ENCODE assay signal across 10 cellular contexts in genomic region chr7:89003619-89003956, GRCh38.
DNase-seq lines count a peak whose midpoint lies in the region; ATAC-seq, FAIRE-seq and TF ChIP-seq lines count a peak whose summit lies in the region.
"Had no signal": no experiment of that assay in that cellular context is flagged by ENCODE, and none has a peak within 500 bp of the region (broad histone marks: within the 10 kb centered on the region; RNA-seq: fewer than 3 reads in every experiment).

No MANE protein-coding gene starts in this region.

- H3K36me3 Mint-ChIP-seq in activated CD8-positive, alpha-beta T cell treated with anti-CD3 and anti-CD28 coated beads for 36 hours (ENCODE audit: low read depth), result no peaks in the 10 kb centered on the region
- no peaks in the 10 kb centered on the region for H3K36me3 Mint-ChIP-seq in HFFc6 (ENCODE audit: low read depth)

- H3K4me1 Mint-ChIP-seq in activated CD8-positive, alpha-beta T cell treated with anti-CD3 and anti-CD28 coated beads for 36 hours (ENCODE audit: low read depth), result peaks cover 19% of the 10 kb centered on the region
- no peaks in the 10 kb centered on the region for H3K4me1 Mint-ChIP-seq in HFFc6 (ENCODE audit: low read depth)

- no peaks in the 10 kb centered on the region for H3K9me3 Mint-ChIP-seq in activated CD8-positive, alpha-beta T cell treated with anti-CD3 and anti-CD28 coated beads for 36 hours
- H3K9me3 Mint-ChIP-seq in HFFc6, result peaks cover 25% of the 10 kb centered on the region

- FAIRE-seq in GM12891 (lab: Jason Lieb, UNC), result peak; percentile 20
- FAIRE-seq: urothelium cell line had no signal

- peak overlapping the region; percentile 89 for H3K27ac Mint-ChIP-seq in activated CD8-positive, alpha-beta T cell treated with anti-CD3 and anti-CD28 coated beads for 36 hours
- H3K27ac Mint-ChIP-seq in HFFc6, result no peak overlapping the region

- no peak for TF ChIP-seq CTCF in activated CD8-positive, alpha-beta T cell treated with anti-CD3 and anti-CD28 coated beads for 36 hours (IDR thresholded peaks at IDR 0.05)
- no peak for TF ChIP-seq CTCF in HFFc6 (IDR thresholded peaks at IDR 0.05)

- H3K4me3 Mint-ChIP-seq in activated CD8-positive, alpha-beta T cell treated with anti-CD3 and anti-CD28 coated beads for 36 hours, result peak overlapping the region; percentile 55
- H3K4me3 Mint-ChIP-seq in HFFc6, result no peak overlapping the region

- POLR2A ChIA-PET in activated CD8-positive, alpha-beta T cell treated with anti-CD3 and anti-CD28 coated beads for 36 hours (lab: Charles Lee), result no interaction called here

- intact Hi-C loops in activated CD8-positive, alpha-beta T cell treated with anti-CD3 and anti-CD28 coated beads for 36 hours (cut with micrococcal nuclease), result no loop called here
- intact Hi-C loops in Right ventricle myocardium inferior (cut with DNase I), result no loop called here

- TF ChIP-seq POLR2A in GM12891 (IDR thresholded peaks at IDR 0.05; ENCODE audit: low read depth, low read length), result no peak

- peaks cover 1% of the 10 kb centered on the region for H3K27me3 Mint-ChIP-seq in activated CD8-positive, alpha-beta T cell treated with anti-CD3 and anti-CD28 coated beads for 36 hours
- H3K27me3 Mint-ChIP-seq in HFFc6 (ENCODE audit: insufficient read depth), result no peaks in the 10 kb centered on the region

- CTCF ChIA-PET in activated CD8-positive, alpha-beta T cell treated with anti-CD3 and anti-CD28 coated beads for 36 hours (lab: Charles Lee), result interaction anchor here (1.1 kb wide), 1 partner anchor 12 kb away, joined by 3 read pairs; no protein-coding TSS in a partner anchor

- ATAC-seq in GM19397 (IDR thresholded peaks at IDR 0.05; ENCODE audit: unreplicated experiment) (peak; percentile 58), HG03039 (IDR thresholded peaks at IDR 0.05; ENCODE audit: unreplicated experiment) (peak; percentile 44), Right ventricle myocardium inferior (no peak), left lobe of liver (no peak)
- ATAC-seq in activated CD8-positive, alpha-beta T cell treated with anti-CD3 and anti-CD28 coated beads for 36 hours, result peak; percentile 76

- no peak for DNase-seq in GM12891 (ENCODE audit: insufficient read length, low spot score)
- peak; percentile 5 for DNase-seq in activated CD8-positive, alpha-beta T cell treated with anti-CD3 and anti-CD28 coated beads for 36 hours
- no peak for DNase-seq in HFFc6
- no peak for DNase-seq in Right ventricle myocardium inferior (ENCODE audit: missing footprints)
- DNase-seq in ureter (ENCODE audit: low spot score), result no peak
- DNase-seq in left lobe of liver (ENCODE audit: low spot score), result no peak
- DNase-seq: IMR-90 had no signal

TF ChIP-seq in GM12891, 5 proteins besides CTCF, POLR2A, EP300 and RAD21:
- TF ChIP-seq POU2F2 (IDR thresholded peaks at IDR 0.05; ENCODE audit: low read depth, low read length) (no peak), SPI1 (IDR thresholded peaks at IDR 0.05; ENCODE audit: low read depth, low read length) (peak; percentile 80), PAX5 (IDR thresholded peaks at IDR 0.05; ENCODE audit: insufficient read depth, low read length, severe bottlenecking) (no peak)

Comparison
In these comparisons a context has a peak if more than half of its experiments do, and no peak if none do; other contexts are left out.
1. ATAC-seq: peak in GM19397 (single experiment), HG03039 (single experiment) and activated CD8-positive, alpha-beta T cell treated with anti-CD3 and anti-CD28 coated beads for 36 hours (single experiment); none in Right ventricle myocardium inferior (single experiment) and left lobe of liver (single experiment).